Comparison of ENCODE assay signal across 17 cellular contexts in the genomic region with DNA sequence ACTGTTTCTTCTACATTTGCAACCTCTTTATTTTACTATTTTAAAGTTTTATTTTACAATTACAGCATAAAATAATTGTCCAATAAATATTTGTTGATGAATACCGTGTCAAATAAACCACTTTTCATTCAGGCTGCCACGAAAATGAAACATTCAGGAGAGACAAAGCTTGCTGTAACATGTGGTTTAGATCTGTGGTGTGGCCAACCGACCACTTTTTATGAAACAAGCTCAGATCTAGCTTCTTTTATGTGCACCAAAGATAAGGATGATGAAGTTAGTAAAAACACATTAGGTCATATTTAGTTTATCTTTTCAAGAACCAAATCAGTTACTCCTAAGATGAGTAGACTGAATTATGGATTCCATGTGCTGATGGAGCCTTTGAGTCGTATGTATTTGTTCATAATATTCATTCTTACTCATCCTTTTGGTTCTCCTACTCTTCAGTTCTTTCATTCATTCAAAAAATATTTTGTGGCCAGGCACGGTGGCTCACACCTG. TPM values are rescaled to one million over a fixed set of nuclear protein-coding genes. Genes with fewer than 3 reads are reported as not detected.
A peak's percentile ranks its signal among the peaks of the same experiment; 100 is the strongest.
DNase-seq lines count a peak whose midpoint lies in the region; ATAC-seq and TF ChIP-seq lines count a peak whose summit lies in the region.
"Had no signal": no experiment of that assay in that cellular context is flagged by ENCODE, and none has a peak within 500 bp of the region (broad histone marks: within the 10 kb centered on the region; RNA-seq: fewer than 3 reads in every experiment).

No MANE protein-coding gene starts in this region.

- H3K4me3 ChIP-seq in IMR-90 (ENCODE audit: insufficient read depth, low read depth, low read length) (no peak overlapping the region), Loucy (ENCODE audit: low read length, poor library complexity, severe bottlenecking) (no peak overlapping the region)
- H3K4me3 ChIP-seq: A549 had no signal

- no peaks in the 10 kb centered on the region for H3K27me3 Mint-ChIP-seq in mesothelial cell of epicardium (ENCODE audit: low read depth)

- H2AFZ ChIP-seq in IMR-90 (replicated peaks; ENCODE audit: low read length, poor library complexity), result no peak overlapping the region
- no peak overlapping the region for H2AFZ ChIP-seq in Loucy (ENCODE audit: low read length)

- TF ChIP-seq CTCF in IMR-90 (conservative IDR thresholded peaks at IDR 0.05; ENCODE audit: low read depth, low read length) (no peak), Loucy (conservative IDR thresholded peaks at IDR 0.05; ENCODE audit: low read length) (no peak), mesothelial cell of epicardium (IDR thresholded peaks at IDR 0.05; ENCODE audit: unreplicated experiment) (no peak)

- dilution Hi-C loops in IMR-90 (cut with HindIII; ENCODE audit: low sequenced_read_pairs, unreplicated experiment), result no loop called here

- no peak overlapping the region for H4K5ac ChIP-seq in IMR-90 (ENCODE audit: low read depth, low read length)

- ATAC-seq in IMR-90 (ENCODE audit: low read depth), result no peak
- ATAC-seq in SK-N-SH treated with all-trans-retinoic acid at 6 μM for 48 hours, result no peak
- no peak for ATAC-seq in HG03457 (IDR thresholded peaks at IDR 0.05; ENCODE audit: unreplicated experiment)
- ATAC-seq: A549 had no signal

- no peaks in the 10 kb centered on the region for H3K79me1 ChIP-seq in IMR-90 (ENCODE audit: low read depth in 1 of 2, low read length in 2 of 2)

- CTCF ChIA-PET in IMR-90 (lab: Yijun Ruan, JAX), result no interaction called here

- H3K36me3 ChIP-seq in IMR-90 (ENCODE audit: control insufficient read depth, insufficient read depth, low read length), result peaks cover 2% of the 10 kb centered on the region; the same call in 1 of the 2 replicates
- H3K36me3 ChIP-seq in Loucy (ENCODE audit: insufficient read depth, low read length), result no peaks in the 10 kb centered on the region

- in situ Hi-C loops in IMR-90 (cut with MboI; ENCODE audit: low sequenced_read_pairs), result no loop called here

- no peak overlapping the region for H3K14ac ChIP-seq in IMR-90 (replicated peaks; ENCODE audit: low read depth, low read length)

- H3K4ac ChIP-seq in IMR-90 (ENCODE audit: low read depth, low read length), result no peak overlapping the region

- no peak for TF ChIP-seq RAD21 in IMR-90 (IDR thresholded peaks at IDR 0.05; ENCODE audit: low read length)

- H3K36me3 Mint-ChIP-seq in mesothelial cell of epicardium, result peaks cover 22% of the 10 kb centered on the region
- H3K36me3 Mint-ChIP-seq: CD14-positive monocyte; CD8-positive, alpha-beta memory T cell; IgD-negative memory B cell had no signal

- no peaks in the 10 kb centered on the region; the same call in 1 of the 2 replicates for H3K9me1 ChIP-seq in IMR-90 (ENCODE audit: insufficient read depth, low read length)

- no peaks in the 10 kb centered on the region for H3K9me3 Mint-ChIP-seq in mesothelial cell of epicardium

- BruUV-seq in IMR-90 (replicated peaks; lab: Mats Ljungman, UMichigan), result no TSS peak

- no peak overlapping the region for H3K18ac ChIP-seq in IMR-90 (ENCODE audit: low read depth, low read length)

- TF ChIP-seq POLR2A in IMR-90 (IDR thresholded peaks at IDR 0.05; ENCODE audit: low read depth, low read length), result no peak

- H3K23ac ChIP-seq in IMR-90 (ENCODE audit: low read depth, low read length), result no peak overlapping the region

- H3K27me3 ChIP-seq in IMR-90 (ENCODE audit: control insufficient read depth, insufficient read depth, low read length) (no peaks in the 10 kb centered on the region), Loucy (ENCODE audit: insufficient read depth, low read length, poor library complexity, severe bottlenecking) (no peaks in the 10 kb centered on the region)

- no peak overlapping the region for H3K56ac ChIP-seq in IMR-90 (ENCODE audit: extremely low read depth, insufficient read depth, low read length)

- H3K27ac Mint-ChIP-seq in mesothelial cell of epicardium, result peak overlapping the region; percentile 47
- H3K27ac Mint-ChIP-seq: CD8-positive, alpha-beta memory T cell; HFFc6; IgD-negative memory B cell had no signal

- POLR2A ChIA-PET in IMR-90 (lab: Charles Lee; ENCODE audit: unreplicated experiment), result no interaction called here

- H2AK5ac ChIP-seq in IMR-90 (ENCODE audit: low read depth, low read length), result no peak overlapping the region

- peaks cover 3% of the 10 kb centered on the region; the same call in 1 of the 2 replicates for H3K4me1 ChIP-seq in IMR-90 (ENCODE audit: control insufficient read depth, insufficient read depth, low read length)
- H3K4me1 ChIP-seq in Loucy (ENCODE audit: insufficient read depth, low read length, poor library complexity, severe bottlenecking), result no peaks in the 10 kb centered on the region

- H4K91ac ChIP-seq in IMR-90 (ENCODE audit: insufficient read depth, low read depth, low read length), result no peak overlapping the region

- H2AK9ac ChIP-seq in IMR-90 (replicated peaks; ENCODE audit: low read depth, low read length, poor library complexity), result no peak overlapping the region

- H2BK20ac ChIP-seq in IMR-90 (ENCODE audit: low read depth, low read length), result no peak overlapping the region

- intact Hi-C loops in IMR-90 (cut with micrococcal nuclease), result no loop called here

- H3K9me2 ChIP-seq in Loucy (replicated peaks; ENCODE audit: low read depth, low read length), result no peaks in the 10 kb centered on the region

- no peaks in the 10 kb centered on the region for H3F3A ChIP-seq in Loucy (ENCODE audit: low read depth)

- H3K9me3 ChIP-seq in IMR-90 (ENCODE audit: control insufficient read depth, insufficient read depth, low read length) (no peaks in the 10 kb centered on the region), Loucy (ENCODE audit: insufficient read depth, low read depth, low read length) (no peaks in the 10 kb centered on the region)
- H3K9me3 ChIP-seq: A549 had no signal

- no peak overlapping the region for H2BK15ac ChIP-seq in IMR-90 (ENCODE audit: low read depth, low read length)

- no peak overlapping the region for H3K4me2 ChIP-seq in IMR-90 (ENCODE audit: low read depth, low read length)
- peak overlapping the region; percentile 15 for H3K4me2 ChIP-seq in Loucy (ENCODE audit: low read depth, low read length, poor library complexity, severe bottlenecking)
- H3K4me2 ChIP-seq: A549 had no signal

- H3K27ac ChIP-seq in IMR-90 (ENCODE audit: insufficient read depth, low read length), result no peak overlapping the region
- H3K27ac ChIP-seq: A549 had no signal

- H4K20me1 ChIP-seq in IMR-90 (ENCODE audit: insufficient read depth, low read length) (no peaks in the 10 kb centered on the region), Loucy (ENCODE audit: insufficient read depth, low read length, poor library complexity, severe bottlenecking) (no peaks in the 10 kb centered on the region)

- no peak overlapping the region for H2BK120ac ChIP-seq in IMR-90 (ENCODE audit: low read depth, low read length)

- no peak overlapping the region for H3K9ac ChIP-seq in IMR-90 (ENCODE audit: low read depth, low read length)
- no peak overlapping the region for H3K9ac ChIP-seq in Loucy (ENCODE audit: low read depth, low read length, poor library complexity, severe bottlenecking)

- no peaks in the 10 kb centered on the region for H3K79me2 ChIP-seq in Loucy (ENCODE audit: insufficient read depth, low read length)

- DNase-seq in IMR-90 (peak; percentile 3), OCI-M1 (lab: John Stamatoyannopoulos, UW) (peak; percentile 80), mesothelial cell of epicardium (ENCODE audit: low spot score in 2 of 2, unreplicated experiment in 2 of 2) (no peak), NAMALWA (ENCODE audit: low spot score) (no peak)
- DNase-seq in activated CD4-positive, CD25-positive, alpha-beta regulatory T cell (lab: John Stamatoyannopoulos, UW), result no peak
- DNase-seq: CD8-positive, alpha-beta memory T cell; DMS53; GF-D8; HCEC 1CT; HFFc6 had no signal

- H4K8ac ChIP-seq in IMR-90 (ENCODE audit: low read depth in 2 of 2, low read length in 2 of 2), result no peak overlapping the region

- no peak overlapping the region for H3K4me3 Mint-ChIP-seq in mesothelial cell of epicardium
- H3K4me3 Mint-ChIP-seq: CD14-positive monocyte; CD8-positive, alpha-beta memory T cell; HFFc6; IgD-negative memory B cell had no signal

- H2BK5ac ChIP-seq in IMR-90 (ENCODE audit: low read depth, low read length, poor library complexity, severe bottlenecking), result no peak overlapping the region

- no CpG with 5 or more reads among the region's 5 CpGs for WGBS in IMR-90 (ENCODE audit: extremely low coverage in 2 of 2, insufficient read length in 1 of 2), 2 experiments

- H3K4me1 Mint-ChIP-seq in mesothelial cell of epicardium, result peaks cover 47% of the 10 kb centered on the region
- H3K4me1 Mint-ChIP-seq: CD8-positive, alpha-beta memory T cell; IgD-negative memory B cell had no signal

TF ChIP-seq in IMR-90, 13 proteins besides CTCF, POLR2A, EP300 and RAD21:
- TF ChIP-seq RCOR1 (IDR thresholded peaks at IDR 0.05; ENCODE audit: insufficient replicate concordance, low read length) (no peak), BHLHE40 (IDR thresholded peaks at IDR 0.05; ENCODE audit: low read depth, low read length) (no peak), MAZ (IDR thresholded peaks at IDR 0.05; ENCODE audit: borderline replicate concordance, low read depth, low read length) (no peak), MXI1 (IDR thresholded peaks at IDR 0.05; ENCODE audit: borderline replicate concordance, low read depth, low read length) (no peak)
TF ChIP-seq in IMR-90: peak in this region for 0.

TF ChIP-seq in SK-N-SH treated with all-trans-retinoic acid at 6 μM for 48 hours, 23 proteins besides CTCF, POLR2A, EP300 and RAD21 (continues in another document):
- TF ChIP-seq GLIS3 (CRISPR knock-in tag; IDR thresholded peaks at IDR 0.05) (no peak), TCF4 (CRISPR knock-in tag; IDR thresholded peaks at IDR 0.05; ENCODE audit: borderline replicate concordance) (no peak), ZNF565 (CRISPR knock-in tag; conservative IDR thresholded peaks at IDR 0.05; ENCODE audit: low read depth) (no peak)
- TF ChIP-seq, protein P1, sequence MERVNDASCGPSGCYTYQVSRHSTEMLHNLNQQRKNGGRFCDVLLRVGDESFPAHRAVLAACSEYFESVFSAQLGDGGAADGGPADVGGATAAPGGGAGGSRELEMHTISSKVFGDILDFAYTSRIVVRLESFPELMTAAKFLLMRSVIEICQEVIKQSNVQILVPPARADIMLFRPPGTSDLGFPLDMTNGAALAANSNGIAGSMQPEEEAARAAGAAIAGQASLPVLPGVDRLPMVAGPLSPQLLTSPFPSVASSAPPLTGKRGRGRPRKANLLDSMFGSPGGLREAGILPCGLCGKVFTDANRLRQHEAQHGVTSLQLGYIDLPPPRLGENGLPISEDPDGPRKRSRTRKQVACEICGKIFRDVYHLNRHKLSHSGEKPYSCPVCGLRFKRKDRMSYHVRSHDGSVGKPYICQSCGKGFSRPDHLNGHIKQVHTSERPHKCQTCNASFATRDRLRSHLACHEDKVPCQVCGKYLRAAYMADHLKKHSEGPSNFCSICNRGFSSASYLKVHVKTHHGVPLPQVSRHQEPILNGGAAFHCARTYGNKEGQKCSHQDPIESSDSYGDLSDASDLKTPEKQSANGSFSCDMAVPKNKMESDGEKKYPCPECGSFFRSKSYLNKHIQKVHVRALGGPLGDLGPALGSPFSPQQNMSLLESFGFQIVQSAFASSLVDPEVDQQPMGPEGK (CRISPR knock-in tag; IDR thresholded peaks at IDR 0.05; ENCODE audit: borderline replicate concordance), result no peak

RNA-seq across cellular contexts. Expression of gene STOX2, which starts 35.8 kb away (rescaled TPM):
- total RNA-seq in IMR-90 (2012; rRNA removed) (4.4 and 5.4 TPM in 2 replicates), mesothelial cell of epicardium (95.6 to 104 TPM (median 103 TPM) in 3 replicates)
- 1.1 and 1.8 TPM in 2 replicates for polyA plus RNA-seq in IMR-90 (2012; rRNA removed)
- 0.12 and 1.3 TPM in 2 replicates for polyA plus RNA-seq in IMR-90 (2012; cell fraction: cytosol; rRNA removed)
- 2.8 and 3.7 TPM in 2 replicates for polyA plus RNA-seq in IMR-90 (2012; cell fraction: nucleus; rRNA removed; ENCODE audit: low replicate concordance)
- total RNA-seq: CD8-positive, alpha-beta memory T cell; HT-29 had no signal
- polyA plus RNA-seq: CD14-positive monocyte; CD8-positive, alpha-beta memory T cell; IgD-negative memory B cell had no signal

Comparison
In these comparisons a context has a peak if more than half of its experiments do, and no peak if none do; other contexts are left out.
1. DNase-seq: peak in IMR-90 (single experiment) and OCI-M1 (single experiment); none in mesothelial cell of epicardium (0 of 2), activated CD4-positive, CD25-positive, alpha-beta regulatory T cell (0 of 4) and NAMALWA (single experiment).
2. RNA of gene STOX2, which starts 35.8 kb away (total RNA-seq): 95.6 to 104 TPM in mesothelial cell of epicardium; 4.4 to 5.4 TPM in IMR-90; every median in the first group is over 10 times any median in the second.